8 cellular contexts compared by ENCODE assay signal in genomic region chr1:181142096-181143043, GRCh38. TPM values are rescaled to one million over a fixed set of nuclear protein-coding genes. Genes with fewer than 3 reads are reported as not detected.
DNase-seq lines count a peak whose midpoint lies in the region; ATAC-seq, FAIRE-seq and TF ChIP-seq lines count a peak whose summit lies in the region.

No MANE protein-coding gene starts in this region.

- no peaks in the 10 kb centered on the region for H3K79me2 ChIP-seq in parathyroid adenoma

- peaks cover 42% of the 10 kb centered on the region for H3K4me1 Mint-ChIP-seq in activated naive CD4-positive, alpha-beta T cell treated with anti-CD3 and anti-CD28 coated beads, Interleukin-2, amount 50 U/mL, for 24 hours

- H3K27ac ChIP-seq in parathyroid adenoma (no peak overlapping the region), tibial nerve (peak overlapping the region; percentile 32 to 81 (median 60))

- peak; percentile 98 for ATAC-seq in SK-N-SH treated with all-trans-retinoic acid at 6 μM for 48 hours

- peak overlapping the region; percentile 45 for H2AFZ ChIP-seq in parathyroid adenoma

- H3K4me1 ChIP-seq in parathyroid adenoma = peaks cover 4% of the 10 kb centered on the region
- peaks cover 0 to 27% (median 11%) of the 10 kb centered on the region in 4 donors for H3K4me1 ChIP-seq in tibial nerve

- DNase-seq in HFF-Myc (ENCODE audit: extremely low read depth, low read depth) (peak; percentile 46), NB4 (ENCODE audit: low read depth) (peak; percentile 88), head of caudate nucleus (peak; percentile 81 to 98 (median 95)), tibial nerve (ENCODE audit: low spot score in 2 of 2) (peak; percentile 81 to 89)

- H3K9me3 Mint-ChIP-seq in activated naive CD4-positive, alpha-beta T cell treated with anti-CD3 and anti-CD28 coated beads, Interleukin-2, amount 50 U/mL, for 24 hours = no peaks in the 10 kb centered on the region

- intact Hi-C loops in head of caudate nucleus (cut with DNase I) = loop anchor here (5.0 kb wide), 4 partner anchors 35 to 260 kb away; no protein-coding TSS in a partner anchor

- TF ChIP-seq CTCF in HFF-Myc (IDR thresholded peaks at IDR 0.05; ENCODE audit: low read depth, low read length, missing control alignments) (peak; percentile 97), NB4 (IDR thresholded peaks at IDR 0.05; ENCODE audit: low read depth, low read length) (peak; percentile 91), parathyroid adenoma (IDR thresholded peaks at IDR 0.05) (peak; percentile 92), tibial nerve (IDR thresholded peaks at IDR 0.05) (peak; percentile 94 to 98 (median 97))

- FAIRE-seq in G401.6 (lab: Jason Lieb, UNC) = peak; percentile 93

- H3K27me3 ChIP-seq in parathyroid adenoma (ENCODE audit: control insufficient read depth, insufficient read depth, low read length) (no peaks in the 10 kb centered on the region), tibial nerve (no peaks in the 10 kb centered on the region)

- H3K4me3 ChIP-seq in HFF-Myc (replicated peaks; ENCODE audit: low read depth, low read length) (peak overlapping the region; percentile 14; the same call in 1 of the 2 replicates), NB4 (ENCODE audit: low read depth, low read length) (no peak overlapping the region), parathyroid adenoma (ENCODE audit: low read depth, low read length) (no peak overlapping the region), tibial nerve (peak overlapping the region in 1 of 4 donors; percentile 37)

- no peak overlapping the region for H3K9ac ChIP-seq in parathyroid adenoma

- H3K9me3 ChIP-seq in parathyroid adenoma (ENCODE audit: control insufficient read depth, low read length) (no peaks in the 10 kb centered on the region), tibial nerve (no peaks in the 10 kb centered on the region)

- peaks cover 2% of the 10 kb centered on the region for H3K36me3 Mint-ChIP-seq in activated naive CD4-positive, alpha-beta T cell treated with anti-CD3 and anti-CD28 coated beads, Interleukin-2, amount 50 U/mL, for 24 hours

- peak overlapping the region; percentile 82 for H3K27ac Mint-ChIP-seq in activated naive CD4-positive, alpha-beta T cell treated with anti-CD3 and anti-CD28 coated beads, Interleukin-2, amount 50 U/mL, for 24 hours

- H3K4me3 Mint-ChIP-seq in activated naive CD4-positive, alpha-beta T cell treated with anti-CD3 and anti-CD28 coated beads, Interleukin-2, amount 50 U/mL, for 24 hours = peak overlapping the region; percentile 63

- no peak for TF ChIP-seq POLR2A in NB4 (IDR thresholded peaks at IDR 0.05; ENCODE audit: extremely low read depth, insufficient read length)
- peak; percentile 39 to 59 for TF ChIP-seq POLR2A in tibial nerve (IDR thresholded peaks at IDR 0.05)

- WGBS in tibial nerve, 2 donors = 7 to 8% methylated on average over 20 to 25 of the region's 25 CpGs

- TF ChIP-seq EP300 in tibial nerve (IDR thresholded peaks at IDR 0.05) = peak; percentile 50 to 81

- H3K27me3 Mint-ChIP-seq in activated naive CD4-positive, alpha-beta T cell treated with anti-CD3 and anti-CD28 coated beads, Interleukin-2, amount 50 U/mL, for 24 hours = no peaks in the 10 kb centered on the region

- H3K36me3 ChIP-seq in parathyroid adenoma (ENCODE audit: control insufficient read depth, insufficient read depth, low read length) (no peaks in the 10 kb centered on the region), tibial nerve (no peaks in the 10 kb centered on the region)

- peak overlapping the region; percentile 61 for H3K4me2 ChIP-seq in parathyroid adenoma (ENCODE audit: low read length)

TF ChIP-seq in SK-N-SH treated with all-trans-retinoic acid at 6 μM for 48 hours, 23 proteins besides CTCF, POLR2A, EP300 and RAD21:
- TF ChIP-seq ARNTL (CRISPR knock-in tag; IDR thresholded peaks at IDR 0.05; ENCODE audit: borderline replicate concordance, low read depth) = no peak
- TF ChIP-seq PATZ1 (CRISPR knock-in tag; IDR thresholded peaks at IDR 0.05; ENCODE audit: borderline replicate concordance) = peak; percentile 61; the same call in 1 of the 2 replicates
- TF ChIP-seq ZFP3 (CRISPR knock-in tag; IDR thresholded peaks at IDR 0.05) = no peak
- TF ChIP-seq CSRNP3 (CRISPR knock-in tag; IDR thresholded peaks at IDR 0.05) = no peak
- 0 out of 2 replicates have a peak, but pooled peaks have one; percentile 40 for TF ChIP-seq OSR1 (CRISPR knock-in tag; IDR thresholded peaks at IDR 0.05)
TF ChIP-seq in SK-N-SH treated with all-trans-retinoic acid at 6 μM for 48 hours: peak in this region for 2.

RNA-seq across cellular contexts. Expression of gene IER5, which starts 53.9 kb away (rescaled TPM):
- total RNA-seq in tibial nerve = 10 to 100 TPM in 3 of 4 donors, 1 to 10 TPM in 1; 8.1 to 16.3 (median 13.1) TPM
